In genomic region chr13:78258304-78258703, GRCh38 we compare ENCODE assay signal across 33 cellular contexts.
"Had no signal": no experiment of that assay in that cellular context is flagged by ENCODE, and none has a peak within 500 bp of the region (broad histone marks: within the 10 kb centered on the region; RNA-seq: fewer than 3 reads in every experiment).

No MANE protein-coding gene starts in this region.

- H3K4me1 ChIP-seq: SJSA1 had no signal

- H3K4me2 ChIP-seq: SK-N-SH had no signal

- H3K9me3 ChIP-seq: SJSA1, SK-N-SH had no signal

- H3K36me3 Mint-ChIP-seq: activated naive CD4-positive, alpha-beta T cell treated with anti-CD3 and anti-CD28 coated beads, Interleukin-2, amount 10 ng/mL, durations not matched to agents 7 days and 5 days; activated naive CD8-positive, alpha-beta T cell; brain had no signal

- H3K4me3 Mint-ChIP-seq: activated CD4-positive, alpha-beta T cell treated with anti-CD3 and anti-CD28 coated beads for 36 hours; activated CD4-positive, alpha-beta T cell treated with anti-CD3 and anti-CD28 coated beads, Interleukin-2, amount 10 ng/mL, durations not matched to agents 7 days and 5 days; activated CD8-positive, alpha-beta T cell treated with anti-CD3 and anti-CD28 coated beads, Interleukin-2, amount 10 ng/mL, durations not matched to agents 7 days and 5 days; activated naive CD4-positive, alpha-beta T cell treated with anti-CD3 and anti-CD28 coated beads, Interleukin-2, amount 10 ng/mL, durations not matched to agents 7 days and 5 days; activated naive CD8-positive, alpha-beta T cell; activated naive CD8-positive, alpha-beta T cell treated with anti-CD3 and anti-CD28 coated beads, Interleukin-2, amount 50 U/mL, for 24 hours; brain; T-helper 1 cell treated with Interleukin-12 subunit alpha and Interleukin-12 subunit beta and Interleukin-4 antibody, amounts not matched to agents 30 μg/mL and 1 μg/mL, for 36 hours; T-helper 2 cell treated with Interferon-gamma antibody and Interleukin-4, amounts not matched to agents 5 μg/mL and 100 μg/mL, for 36 hours had no signal

- H3K4me3 ChIP-seq: SJSA1 had no signal

- ATAC-seq: activated CD4-positive, alpha-beta T cell treated with anti-CD3 and anti-CD28 coated beads for 36 hours; activated CD4-positive, CD25-positive, alpha-beta regulatory T cell treated with anti-CD3 and anti-CD28 coated beads, Interleukin-2, amount 50 U/mL, for 24 hours; activated CD8-positive, alpha-beta T cell treated with anti-CD3 and anti-CD28 coated beads, Interleukin-2, amount 10 ng/mL, durations not matched to agents 7 days and 5 days; activated naive CD8-positive, alpha-beta T cell treated with anti-CD3 and anti-CD28 coated beads, Interleukin-2, amount 50 U/mL, for 24 hours; Panc1 had no signal

- H3K9me3 Mint-ChIP-seq: activated CD4-positive, alpha-beta T cell treated with anti-CD3 and anti-CD28 coated beads, Interleukin-2, amount 10 ng/mL, durations not matched to agents 7 days and 5 days; T-helper 1 cell treated with Interleukin-12 subunit alpha and Interleukin-12 subunit beta and Interleukin-4 antibody, amounts not matched to agents 30 μg/mL and 1 μg/mL, for 36 hours; T-helper 2 cell treated with Interferon-gamma antibody and Interleukin-4, amounts not matched to agents 5 μg/mL and 100 μg/mL, for 36 hours had no signal

- H3K9me2 ChIP-seq: SK-N-SH had no signal

- H3K36me3 ChIP-seq: SJSA1 had no signal

- H3K27me3 Mint-ChIP-seq: activated CD4-positive, alpha-beta T cell treated with anti-CD3 and anti-CD28 coated beads for 36 hours; activated CD4-positive, alpha-beta T cell treated with anti-CD3 and anti-CD28 coated beads, Interleukin-2, amount 10 ng/mL, durations not matched to agents 7 days and 5 days; activated naive CD4-positive, alpha-beta T cell treated with anti-CD3 and anti-CD28 coated beads, Interleukin-2, amount 10 ng/mL, durations not matched to agents 7 days and 5 days; activated naive CD8-positive, alpha-beta T cell; activated naive CD8-positive, alpha-beta T cell treated with anti-CD3 and anti-CD28 coated beads, Interleukin-2, amount 50 U/mL, for 24 hours had no signal

- H3K27me3 ChIP-seq: SJSA1 had no signal

- H3K27ac Mint-ChIP-seq: activated CD4-positive, alpha-beta T cell treated with anti-CD3 and anti-CD28 coated beads for 36 hours; activated CD4-positive, alpha-beta T cell treated with anti-CD3 and anti-CD28 coated beads, Interleukin-2, amount 10 ng/mL, durations not matched to agents 7 days and 5 days; activated CD8-positive, alpha-beta T cell treated with anti-CD3 and anti-CD28 coated beads, Interleukin-2, amount 10 ng/mL, durations not matched to agents 7 days and 5 days; activated naive CD4-positive, alpha-beta T cell treated with anti-CD3 and anti-CD28 coated beads, Interleukin-2, amount 10 ng/mL, durations not matched to agents 7 days and 5 days; activated naive CD8-positive, alpha-beta T cell; activated naive CD8-positive, alpha-beta T cell treated with anti-CD3 and anti-CD28 coated beads, Interleukin-2, amount 50 U/mL, for 24 hours; brain; T-helper 1 cell treated with Interleukin-12 subunit alpha and Interleukin-12 subunit beta and Interleukin-4 antibody, amounts not matched to agents 30 μg/mL and 1 μg/mL, for 36 hours; T-helper 2 cell treated with Interferon-gamma antibody and Interleukin-4, amounts not matched to agents 5 μg/mL and 100 μg/mL, for 36 hours had no signal

- H3K9ac ChIP-seq: SK-N-SH had no signal

- DNase-seq: activated CD4-positive, alpha-beta T cell treated with anti-CD3 and anti-CD28 coated beads for 36 hours; activated CD4-positive, alpha-beta T cell treated with anti-CD3 and anti-CD28 coated beads, Interleukin-2, amount 10 ng/mL, durations not matched to agents 7 days and 5 days; activated CD4-positive, alpha-beta T cell treated with anti-CD3 and anti-CD28 coated beads, Interleukin-2, amount 50 U/mL, for 48 hours; activated CD8-positive, alpha-beta T cell treated with anti-CD3 and anti-CD28 coated beads, Interleukin-2, amount 10 ng/mL, durations not matched to agents 7 days and 5 days; activated effector memory CD4-positive, alpha-beta T cell treated with Interleukin-2 at 50 U/mL for 16 hours; activated naive CD4-positive, alpha-beta T cell treated with anti-CD3 and anti-CD28 coated beads, Interleukin-2, amount 10 ng/mL, durations not matched to agents 7 days and 5 days; activated naive CD8-positive, alpha-beta T cell treated with anti-CD3 and anti-CD28 coated beads, Interleukin-2, amount 50 U/mL, for 24 hours; activated T-cell treated with anti-CD3 and anti-CD28 coated beads, Interleukin-2, amount 50 U/mL, for 48 hours; anterior cingulate cortex; central memory CD4-positive, alpha-beta T cell; Kasumi-1; KG1; MM.1S; MV-4-11; NCI-H1092; NCI-H1436 treated with DMSO at 0.1 percent for 48 hours; NCI-H1694 treated with DMSO at 0.1 percent for 48 hours; NCI-H2029; NCI-H2171 treated with DMSO at 0.1 percent for 48 hours; NCI-H2227 treated with DMSO at 0.1 percent for 48 hours; NCI-H446; NCI-H510A treated with DMSO at 0.1 percent for 48 hours; NCI-H526 treated with DMSO at 0.1 percent for 48 hours; NCI-H774; SHP77; SK-N-SH had no signal

- H3K4me1 Mint-ChIP-seq: activated CD4-positive, alpha-beta T cell treated with anti-CD3 and anti-CD28 coated beads for 36 hours; activated CD4-positive, alpha-beta T cell treated with anti-CD3 and anti-CD28 coated beads, Interleukin-2, amount 10 ng/mL, durations not matched to agents 7 days and 5 days; activated naive CD4-positive, alpha-beta T cell treated with anti-CD3 and anti-CD28 coated beads, Interleukin-2, amount 10 ng/mL, durations not matched to agents 7 days and 5 days; activated naive CD8-positive, alpha-beta T cell treated with anti-CD3 and anti-CD28 coated beads, Interleukin-2, amount 50 U/mL, for 24 hours; brain had no signal

- H3K27ac ChIP-seq: SJSA1 had no signal
